In genomic region chr19:46634045-46634655, GRCh38 we compare ENCODE assay signal across 9 cellular contexts. TPM values are rescaled to one million over a fixed set of nuclear protein-coding genes. Genes with fewer than 3 reads are reported as not detected.
A peak's percentile ranks its signal among the peaks of the same experiment; 100 is the strongest.
DNase-seq lines count a peak whose midpoint lies in the region; ATAC-seq, FAIRE-seq and TF ChIP-seq lines count a peak whose summit lies in the region.
"Had no signal": no experiment of that assay in that cellular context is flagged by ENCODE, and none has a peak within 500 bp of the region (broad histone marks: within the 10 kb centered on the region; RNA-seq: fewer than 3 reads in every experiment).

No MANE protein-coding gene starts in this region.

- H2AFZ ChIP-seq in osteoblast (ENCODE audit: low read length), result peak overlapping the region; percentile 55

- DNase-seq in NCI-H2081 (lab: John Stamatoyannopoulos, UW) (peak; percentile 11 to 55), NCI-H2081 treated with DMSO at 0.1 percent for 48 hours (lab: John Stamatoyannopoulos, UW) (no peak), HTR-8/SVneo (ENCODE audit: insufficient read length, low spot score) (peak; percentile 59), RWPE1 (ENCODE audit: low spot score) (peak; percentile 96), germinal center (ENCODE audit: low spot score) (peak; percentile 96), osteoblast (ENCODE audit: insufficient read length, low spot score, missing footprints) (peak; percentile 96), thoracic aorta (ENCODE audit: low spot score) (peak; percentile 57)
- peak; percentile 86 to 97 (median 96) for DNase-seq in activated naive CD4-positive, alpha-beta T cell (lab: John Stamatoyannopoulos, UW)

- no peaks in the 10 kb centered on the region for H4K20me1 ChIP-seq in osteoblast (ENCODE audit: insufficient read depth, low read length)

- H3K36me3 ChIP-seq in osteoblast (ENCODE audit: insufficient read depth, low read length) (no peaks in the 10 kb centered on the region), thoracic aorta (no peaks in the 10 kb centered on the region)

- H3K79me2 ChIP-seq in osteoblast (ENCODE audit: insufficient read depth, low read length), result no peaks in the 10 kb centered on the region

- H3K27me3 ChIP-seq in osteoblast (ENCODE audit: insufficient read depth, low read length) (peaks cover 8% of the 10 kb centered on the region), thoracic aorta (replicated peaks; ENCODE audit: insufficient read depth) (no peaks in the 10 kb centered on the region)

- peak; percentile 29 for ATAC-seq in thoracic aorta (ENCODE audit: insufficient number of reproducible peaks, low FRiP score, low read depth)

- CTCF ChIA-PET in RWPE1 (lab: Yijun Ruan, JAX), result interaction anchor here (0.6 to 1.6 kb wide), 7 partner anchors 17 to 1195 kb away, joined by 3 to 7 read pairs (median 4); partner anchors contain the start of gene FKRP

- TF ChIP-seq CTCF in RWPE1 (conservative IDR thresholded peaks at IDR 0.05; ENCODE audit: low read depth), result no peak
- TF ChIP-seq CTCF in osteoblast (IDR thresholded peaks at IDR 0.05; ENCODE audit: extremely low read depth, low read depth, low read length), result no peak
- no peak for TF ChIP-seq CTCF in thoracic aorta (IDR thresholded peaks at IDR 0.05)

- no peaks in the 10 kb centered on the region for H3K9me3 ChIP-seq in osteoblast (ENCODE audit: low read depth, low read length)
- no peaks in the 10 kb centered on the region for H3K9me3 ChIP-seq in thoracic aorta

- peak overlapping the region; percentile 83 for H3K4me2 ChIP-seq in osteoblast (ENCODE audit: insufficient read depth, low read length)

- H3K4me1 ChIP-seq in osteoblast (ENCODE audit: insufficient read depth, low read length), result peaks cover 22% of the 10 kb centered on the region
- H3K4me1 ChIP-seq in thoracic aorta (ENCODE audit: control insufficient read depth in 1 of 2, low read depth in 2 of 2), result peaks cover 15 to 46% of the 10 kb centered on the region in 2 donors

- H3K27ac ChIP-seq in RWPE1 (no peak overlapping the region), osteoblast (ENCODE audit: low read depth, low read length) (no peak overlapping the region), thoracic aorta (peak overlapping the region in 1 of 2 donors; percentile 45)
- H3K27ac ChIP-seq: C4-2B had no signal

- POLR2A ChIA-PET in RWPE1 (lab: Yijun Ruan, JAX; ENCODE audit: low non-redundant PET), result no interaction called here

- peak; percentile 40 for FAIRE-seq in HTR-8/SVneo (lab: Jason Lieb, UNC)

- H3K4me3 ChIP-seq in osteoblast (ENCODE audit: insufficient read depth, low read length) (peak overlapping the region; percentile 59), thoracic aorta (peak overlapping the region; percentile 71)

RNA-seq across cellular contexts. Expression of gene GNG8, which starts 1.9 kb away (rescaled TPM):
- not detected in 2 replicates for total RNA-seq in osteoblast
- total RNA-seq in thoracic aorta, result not detected

RNA-seq across cellular contexts. Expression of gene PTGIR, which starts 9.3 kb away (rescaled TPM):
- total RNA-seq in osteoblast, result 2.5 and 2.9 TPM in 2 replicates
- total RNA-seq in thoracic aorta, result 100 to 1,000 TPM; 106 to 207 TPM

RNA-seq across cellular contexts. Expression of gene DACT3, which starts 26.8 kb away (rescaled TPM):
- 1.8 and 3.5 TPM in 2 replicates for total RNA-seq in osteoblast
- 100 to 1,000 TPM; 118 to 138 TPM for total RNA-seq in thoracic aorta

RNA-seq across cellular contexts. Expression of gene CALM3, which starts 33.0 kb away (rescaled TPM):
- total RNA-seq in osteoblast (105 and 124 TPM in 2 replicates), thoracic aorta (100 to 1,000 TPM; 181 to 202 TPM)

Comparison
In these comparisons a context has a peak if more than half of its experiments do, and no peak if none do; other contexts are left out.
1. RNA of gene PTGIR, which starts 9.3 kb away (total RNA-seq): 106 to 207 TPM in thoracic aorta; 2.5 to 2.9 TPM in osteoblast; every median in the first group is over 10 times any median in the second.
2. RNA of gene DACT3, which starts 26.8 kb away (total RNA-seq): 118 to 138 TPM in thoracic aorta; 1.8 to 3.5 TPM in osteoblast; every median in the first group is over 10 times any median in the second.